In the genomic region with DNA sequence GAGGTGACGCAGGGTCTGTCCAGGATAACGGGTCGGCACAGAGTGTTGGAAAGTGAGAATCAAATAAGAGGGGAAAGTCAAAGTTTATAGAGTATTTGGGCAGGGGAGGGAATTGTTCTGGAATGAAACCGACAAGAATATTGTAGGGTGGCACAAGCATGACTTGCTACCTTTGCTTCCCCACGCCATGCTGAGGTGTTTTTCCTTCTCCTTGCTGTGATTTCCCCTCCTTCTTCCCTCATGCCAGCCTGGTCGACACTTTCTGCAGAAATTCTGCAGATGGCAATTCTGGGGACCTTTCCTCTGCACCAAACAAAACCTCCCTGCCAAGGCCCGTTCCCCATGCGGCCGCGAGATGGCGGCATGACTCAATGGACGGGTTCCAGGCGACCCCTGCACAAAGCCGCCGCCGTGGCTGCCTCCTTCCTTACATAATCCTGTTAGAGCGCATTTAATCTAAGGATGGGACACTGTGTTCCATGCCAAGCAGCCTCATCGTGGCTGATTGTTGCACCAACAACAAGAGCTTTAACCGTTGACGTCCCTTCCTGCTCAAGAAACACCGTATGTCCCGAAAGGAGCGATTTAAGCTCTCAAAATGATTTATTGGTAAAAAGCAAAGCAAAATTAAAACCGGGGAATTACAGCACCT, we compare ENCODE assay signal across 8 cellular contexts. TPM values are rescaled to one million over a fixed set of nuclear protein-coding genes. Genes with fewer than 3 reads are reported as not detected.
DNase-seq lines count a peak whose midpoint lies in the region; ATAC-seq and TF ChIP-seq lines count a peak whose summit lies in the region.

Gene MRO, minus strand, starts transcription at position 290 of the 652 bp plus-strand sequence. CDS start 10,616 bp downstream, outside the sequence.

- no peaks in the 10 kb centered on the region for H3K36me3 Mint-ChIP-seq in activated CD4-positive, alpha-beta T cell treated with anti-CD3 and anti-CD28 coated beads, Interleukin-2, amount 10 ng/mL, durations not matched to agents 24 days and 14 days (ENCODE audit: low read depth)

- H3K4me1 ChIP-seq in liver (ENCODE audit: control insufficient read depth in 4 of 4, insufficient read depth in 4 of 4, low read length in 3 of 4), result peaks cover 0 to 16% (median 11%) of the 10 kb centered on the region in 4 donors

- H3K4me3 ChIP-seq in liver (ENCODE audit: low read depth in 1 of 3, low read length in 3 of 3), result peak within 1 kb of the TSS; percentile 41 to 62 (median 44)

- peak within 1 kb of the TSS; percentile 83 to 85 for H3K27ac ChIP-seq in liver (ENCODE audit: low read depth in 1 of 2, low read length in 2 of 2)

- TF ChIP-seq RAD21 in liver (IDR thresholded peaks at IDR 0.05), result peak; percentile 96 to 99

- peaks cover 10% of the 10 kb centered on the region for H3K27me3 Mint-ChIP-seq in activated CD4-positive, alpha-beta T cell treated with anti-CD3 and anti-CD28 coated beads, Interleukin-2, amount 10 ng/mL, durations not matched to agents 24 days and 14 days

- H3K4me3 Mint-ChIP-seq in activated CD4-positive, alpha-beta T cell treated with anti-CD3 and anti-CD28 coated beads, Interleukin-2, amount 10 ng/mL, durations not matched to agents 24 days and 14 days, result no peak within 1 kb of the TSS

- H3K9me3 ChIP-seq in liver (ENCODE audit: control insufficient read depth in 4 of 4, low read length in 3 of 4), result no peaks in the 10 kb centered on the region

- H3K27me3 ChIP-seq in liver (ENCODE audit: control insufficient read depth in 4 of 4, insufficient read depth in 4 of 4, low read length in 3 of 4), result no peaks in the 10 kb centered on the region

- no peaks in the 10 kb centered on the region for H3K9me3 Mint-ChIP-seq in activated CD4-positive, alpha-beta T cell treated with anti-CD3 and anti-CD28 coated beads, Interleukin-2, amount 10 ng/mL, durations not matched to agents 24 days and 14 days

- DNase-seq in C1 segment of cervical spinal cord (lab: John Stamatoyannopoulos, UW) (peak; percentile 20 to 91 (median 74)), NCI-H526 (lab: John Stamatoyannopoulos, UW) (peak; percentile 75 to 94), dedifferentiated amniotic fluid mesenchymal stem cell (ENCODE audit: extremely low spot score) (peak; percentile 37)
- peak; percentile 93 for DNase-seq in activated CD4-positive, alpha-beta T cell treated with anti-CD3 and anti-CD28 coated beads, Interleukin-2, amount 10 ng/mL, durations not matched to agents 24 days and 14 days
- peak; percentile 70 to 73 for DNase-seq in stimulated activated CD4-positive, alpha-beta T cell treated with anti-CD3 and anti-CD28 coated beads, Interleukin-2, amount 100 ng/mL, for 48 hours

- intact Hi-C loops in activated CD4-positive, alpha-beta T cell treated with anti-CD3 and anti-CD28 coated beads, Interleukin-2, amount 10 ng/mL, durations not matched to agents 24 days and 14 days (cut with micrococcal nuclease), result loop anchor here (1.0 to 5.0 kb wide), 5 partner anchors 57 to 287 kb away; partner anchors contain the start of genes ELAC1, ME2 and SMAD4

- H3K27ac Mint-ChIP-seq in activated CD4-positive, alpha-beta T cell treated with anti-CD3 and anti-CD28 coated beads, Interleukin-2, amount 10 ng/mL, durations not matched to agents 24 days and 14 days, result no peak within 1 kb of the TSS

- peak within 1 kb of the TSS; percentile 60 to 73 for H3K9ac ChIP-seq in liver (ENCODE audit: low read depth in 1 of 2, low read length in 2 of 2)

- H3K4me1 Mint-ChIP-seq in activated CD4-positive, alpha-beta T cell treated with anti-CD3 and anti-CD28 coated beads, Interleukin-2, amount 10 ng/mL, durations not matched to agents 24 days and 14 days, result no peaks in the 10 kb centered on the region

- ATAC-seq in GM19372 (IDR thresholded peaks at IDR 0.05; ENCODE audit: low read depth, unreplicated experiment), result peak; percentile 92
- peak; percentile 92 for ATAC-seq in HG03520 (IDR thresholded peaks at IDR 0.05; ENCODE audit: unreplicated experiment)

- peak; percentile 95 for TF ChIP-seq CTCF in liver (IDR thresholded peaks at IDR 0.05; ENCODE audit: low read depth, low read length, missing input control)

- H3K36me3 ChIP-seq in liver (ENCODE audit: control insufficient read depth in 4 of 4, insufficient read depth in 3 of 4, low read depth in 1 of 4, low read length in 3 of 4), result no peaks in the 10 kb centered on the region

- 1% methylated on average over 24 of the region's 24 CpGs for WGBS in liver

TF ChIP-seq in liver, 16 proteins besides CTCF, POLR2A, EP300 and RAD21:
- TF ChIP-seq TAF1 (conservative IDR thresholded peaks at IDR 0.05) (no peak), RXRA (IDR thresholded peaks at IDR 0.05) (peak; percentile 61 to 67), REST (IDR thresholded peaks at IDR 0.05) (no peak), NR2F2 (IDR thresholded peaks at IDR 0.05) (peak; percentile 66), HNF4G (IDR thresholded peaks at IDR 0.05) (no peak), YY1 (IDR thresholded peaks at IDR 0.05) (no peak), HNF4A (conservative IDR thresholded peaks at IDR 0.05) (peak in 1 of 2 donors; percentile 65), SP1 (IDR thresholded peaks at IDR 0.05) (peak; percentile 88), JUND (IDR thresholded peaks at IDR 0.05) (peak; percentile 28 to 34), FOXA1 (IDR thresholded peaks at IDR 0.05) (peak; percentile 0), EGR1 (IDR thresholded peaks at IDR 0.05; ENCODE audit: low read depth in 2 of 2) (no peak), GABPA (IDR thresholded peaks at IDR 0.05 in 1 of 2, conservative IDR thresholded peaks at IDR 0.05 in 1 of 2) (no peak), FOXA2 (IDR thresholded peaks at IDR 0.05) (no peak)
- TF ChIP-seq, protein P1, sequence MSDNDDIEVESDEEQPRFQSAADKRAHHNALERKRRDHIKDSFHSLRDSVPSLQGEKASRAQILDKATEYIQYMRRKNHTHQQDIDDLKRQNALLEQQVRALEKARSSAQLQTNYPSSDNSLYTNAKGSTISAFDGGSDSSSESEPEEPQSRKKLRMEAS (IDR thresholded peaks at IDR 0.05), result peak; percentile 44
- TF ChIP-seq, protein P2, sequence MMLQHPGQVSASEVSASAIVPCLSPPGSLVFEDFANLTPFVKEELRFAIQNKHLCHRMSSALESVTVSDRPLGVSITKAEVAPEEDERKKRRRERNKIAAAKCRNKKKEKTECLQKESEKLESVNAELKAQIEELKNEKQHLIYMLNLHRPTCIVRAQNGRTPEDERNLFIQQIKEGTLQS (IDR thresholded peaks at IDR 0.05), result no peak
- TF ChIP-seq, protein P3, sequence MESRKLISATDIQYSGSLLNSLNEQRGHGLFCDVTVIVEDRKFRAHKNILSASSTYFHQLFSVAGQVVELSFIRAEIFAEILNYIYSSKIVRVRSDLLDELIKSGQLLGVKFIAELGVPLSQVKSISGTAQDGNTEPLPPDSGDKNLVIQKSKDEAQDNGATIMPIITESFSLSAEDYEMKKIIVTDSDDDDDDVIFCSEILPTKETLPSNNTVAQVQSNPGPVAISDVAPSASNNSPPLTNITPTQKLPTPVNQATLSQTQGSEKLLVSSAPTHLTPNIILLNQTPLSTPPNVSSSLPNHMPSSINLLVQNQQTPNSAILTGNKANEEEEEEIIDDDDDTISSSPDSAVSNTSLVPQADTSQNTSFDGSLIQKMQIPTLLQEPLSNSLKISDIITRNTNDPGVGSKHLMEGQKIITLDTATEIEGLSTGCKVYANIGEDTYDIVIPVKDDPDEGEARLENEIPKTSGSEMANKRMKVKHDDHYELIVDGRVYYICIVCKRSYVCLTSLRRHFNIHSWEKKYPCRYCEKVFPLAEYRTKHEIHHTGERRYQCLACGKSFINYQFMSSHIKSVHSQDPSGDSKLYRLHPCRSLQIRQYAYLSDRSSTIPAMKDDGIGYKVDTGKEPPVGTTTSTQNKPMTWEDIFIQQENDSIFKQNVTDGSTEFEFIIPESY (IDR thresholded peaks at IDR 0.05), result no peak

RNA-seq across cellular contexts. Expression of gene MRO, which starts in this region (rescaled TPM):
- total RNA-seq in activated CD4-positive, alpha-beta T cell treated with anti-CD3 and anti-CD28 coated beads, Interleukin-2, amount 10 ng/mL, durations not matched to agents 24 days and 14 days, result not detected in 2 replicates
- 1 to 10 TPM; 2.5 to 2.8 TPM for total RNA-seq in liver
- 1 to 10 TPM; 1.6 to 2.8 TPM for polyA plus RNA-seq in liver

Comparison
In these comparisons a context has a peak if more than half of its experiments do, and no peak if none do; other contexts are left out.
1. Peak in every context shown above with its lines: DNase-seq, ATAC-seq, H3K4me3 ChIP-seq and H3K27ac ChIP-seq.
2. Peak in DNase-seq in activated CD4-positive, alpha-beta T cell treated with anti-CD3 and anti-CD28 coated beads, Interleukin-2, amount 10 ng/mL, durations not matched to agents 24 days and 14 days; RNA of the gene not detected or under 1 TPM.
3. DNase-seq: peak in every context shown above with its lines; median percentile 93 in activated CD4-positive, alpha-beta T cell treated with anti-CD3 and anti-CD28 coated beads, Interleukin-2, amount 10 ng/mL, durations not matched to agents 24 days and 14 days; 84 in NCI-H526; 74 in C1 segment of cervical spinal cord; 72 in stimulated activated CD4-positive, alpha-beta T cell treated with anti-CD3 and anti-CD28 coated beads, Interleukin-2, amount 100 ng/mL, for 48 hours; 37 in dedifferentiated amniotic fluid mesenchymal stem cell.